In the genomic region with DNA sequence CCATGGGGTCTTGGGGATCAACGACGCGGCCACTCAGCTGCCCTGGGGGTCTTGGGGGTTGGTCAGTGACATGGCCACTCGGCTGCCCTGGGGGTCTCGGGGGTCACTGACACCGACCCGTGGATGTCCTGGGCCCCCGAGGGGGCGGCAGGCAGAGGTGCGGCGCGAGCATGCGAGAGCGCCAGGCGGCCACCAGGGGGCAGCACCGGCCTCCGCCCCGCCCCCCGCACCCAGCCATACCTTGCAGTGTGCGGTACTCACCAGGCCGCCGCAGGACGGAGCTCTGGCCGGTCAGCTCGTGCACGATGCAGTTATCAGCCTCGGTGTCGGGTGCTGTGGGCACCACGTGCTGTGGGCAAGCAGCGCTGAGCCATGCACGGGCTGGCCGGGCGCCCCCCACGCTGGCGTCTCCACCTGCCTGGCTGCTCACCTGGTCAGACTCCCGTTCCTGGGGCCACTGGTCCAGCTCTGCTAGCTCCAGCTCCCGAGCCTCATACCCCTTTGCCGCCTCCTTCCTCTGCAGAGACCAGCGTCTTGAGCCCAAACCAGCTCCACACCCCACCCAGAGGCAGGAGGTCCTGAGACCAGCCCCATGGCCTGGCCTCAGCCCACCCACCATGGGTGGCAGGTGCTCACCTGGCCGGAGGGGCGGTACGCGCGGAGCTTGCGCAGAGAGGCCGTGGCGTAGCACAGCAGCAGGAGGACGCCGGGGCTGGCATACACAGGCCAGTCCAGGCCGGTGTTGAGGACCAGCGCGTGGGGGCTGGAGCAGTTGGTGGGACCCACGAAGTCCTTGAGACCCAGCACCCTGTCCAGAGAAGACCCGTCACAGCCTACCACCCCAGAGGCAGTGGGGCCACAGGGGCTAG, we compare ENCODE assay signal across 9 cellular contexts. TPM values are rescaled to one million over a fixed set of nuclear protein-coding genes. Genes with fewer than 3 reads are reported as not detected.
DNase-seq lines count a peak whose midpoint lies in the region; ATAC-seq and TF ChIP-seq lines count a peak whose summit lies in the region.
"Had no signal": no experiment of that assay in that cellular context is flagged by ENCODE, and none has a peak within 500 bp of the region (broad histone marks: within the 10 kb centered on the region; RNA-seq: fewer than 3 reads in every experiment).

No MANE protein-coding gene starts in this region.

- TF ChIP-seq CTCF in epithelial cell of proximal tubule (conservative IDR thresholded peaks at IDR 0.05; ENCODE audit: low read depth, low read length) (peak; percentile 78), nephron (IDR thresholded peaks at IDR 0.05; ENCODE audit: unreplicated experiment in 3 of 3) (peak; percentile 95 to 97 (median 95))

- H3K4me1 ChIP-seq in NT2/D1 (ENCODE audit: insufficient read depth, insufficient read length) = peaks cover 6% of the 10 kb centered on the region

- no peaks in the 10 kb centered on the region for H3K27me3 ChIP-seq in NT2/D1 (ENCODE audit: insufficient read depth, insufficient read length)

- no peaks in the 10 kb centered on the region for H3K9me3 ChIP-seq in NT2/D1 (ENCODE audit: insufficient read depth, low read length)

- peaks cover 87% of the 10 kb centered on the region for H3K36me3 ChIP-seq in NT2/D1 (ENCODE audit: insufficient read depth, insufficient read length, low read length)

- H3K4me3 ChIP-seq in NT2/D1 (ENCODE audit: insufficient read length, low read depth) = no peak overlapping the region
- no peak overlapping the region for H3K4me3 ChIP-seq in epithelial cell of proximal tubule (ENCODE audit: low read depth, low read length)

- DNase-seq in DMS153 (lab: John Stamatoyannopoulos, UW) = peak; percentile 30
- peak; percentile 87 for DNase-seq in H4 (ENCODE audit: low spot score)
- peak; percentile 35 for DNase-seq in NT2/D1 (ENCODE audit: low read depth, low spot score)
- DNase-seq in activated CD8-positive, alpha-beta memory T cell treated with anti-CD3 and anti-CD28 coated beads, Interleukin-2, amount 50 U/mL, for 48 hours = peak; percentile 89
- DNase-seq in epithelial cell of proximal tubule (ENCODE audit: low read depth) = no peak
- DNase-seq in stimulated activated naive CD8-positive, alpha-beta T cell treated with anti-CD3 and anti-CD28 coated beads, Interleukin-15, amount 100 ng/mL, for 72 hours = peak; percentile 71 to 75
- no peak for DNase-seq in NCI-H446 treated with DMSO at 0.1 percent for 48 hours (lab: John Stamatoyannopoulos, UW)

- no peaks in the 10 kb centered on the region for H3K9me3 Mint-ChIP-seq in nephron
- H3K9me3 Mint-ChIP-seq in stimulated activated naive CD8-positive, alpha-beta T cell treated with anti-CD3 and anti-CD28 coated beads, Interleukin-15, amount 100 ng/mL, for 72 hours = no peaks in the 10 kb centered on the region
- H3K9me3 Mint-ChIP-seq: dendritic cell treated with granulocyte-macrophage colony-stimulating factor and Interleukin-4, amounts not matched to agents 40 ng/mL and 50 ng/mL, for 4 days had no signal

- no peak overlapping the region for H3K4me3 Mint-ChIP-seq in nephron
- no peak overlapping the region for H3K4me3 Mint-ChIP-seq in stimulated activated naive CD8-positive, alpha-beta T cell treated with anti-CD3 and anti-CD28 coated beads, Interleukin-15, amount 100 ng/mL, for 72 hours
- H3K4me3 Mint-ChIP-seq: dendritic cell treated with granulocyte-macrophage colony-stimulating factor and Interleukin-4, amounts not matched to agents 40 ng/mL and 50 ng/mL, for 4 days had no signal

- no peaks in the 10 kb centered on the region for H3K4me1 Mint-ChIP-seq in nephron
- H3K4me1 Mint-ChIP-seq in stimulated activated naive CD8-positive, alpha-beta T cell treated with anti-CD3 and anti-CD28 coated beads, Interleukin-15, amount 100 ng/mL, for 72 hours = peaks cover 9% of the 10 kb centered on the region

- ATAC-seq in stimulated activated naive CD8-positive, alpha-beta T cell treated with anti-CD3 and anti-CD28 coated beads, Interleukin-15, amount 100 ng/mL, for 72 hours = peak; percentile 82

- peak overlapping the region; percentile 74 for H3K9ac ChIP-seq in NT2/D1 (ENCODE audit: insufficient read length, low read depth)

- no peaks in the 10 kb centered on the region for H3K36me3 Mint-ChIP-seq in nephron (ENCODE audit: low read depth)

- no peaks in the 10 kb centered on the region for H3K27me3 Mint-ChIP-seq in nephron (ENCODE audit: low read depth)
- no peaks in the 10 kb centered on the region for H3K27me3 Mint-ChIP-seq in stimulated activated naive CD8-positive, alpha-beta T cell treated with anti-CD3 and anti-CD28 coated beads, Interleukin-15, amount 100 ng/mL, for 72 hours
- H3K27me3 Mint-ChIP-seq: dendritic cell treated with granulocyte-macrophage colony-stimulating factor and Interleukin-4, amounts not matched to agents 40 ng/mL and 50 ng/mL, for 4 days had no signal

- no peak overlapping the region for H3K27ac Mint-ChIP-seq in nephron
- H3K27ac Mint-ChIP-seq in stimulated activated naive CD8-positive, alpha-beta T cell treated with anti-CD3 and anti-CD28 coated beads, Interleukin-15, amount 100 ng/mL, for 72 hours = peak overlapping the region in 1 of 2 donors; percentile 74
- H3K27ac Mint-ChIP-seq: dendritic cell treated with granulocyte-macrophage colony-stimulating factor and Interleukin-4, amounts not matched to agents 40 ng/mL and 50 ng/mL, for 4 days had no signal

RNA-seq across cellular contexts. Expression of a gene that starts 31.2 kb away (rescaled TPM):
- total RNA-seq in H4 (2014; rRNA removed; shearing (Covaris generic)) = 12.2 and 12.6 TPM in 2 replicates
- total RNA-seq in epithelial cell of proximal tubule = 9.3 and 26.6 TPM in 2 replicates

RNA-seq across cellular contexts. Expression of a gene that starts 31.3 kb away (rescaled TPM):
- total RNA-seq in H4 (2014; rRNA removed; shearing (Covaris generic)) = 16.0 and 30.4 TPM in 2 replicates
- 29.7 and 32.8 TPM in 2 replicates for total RNA-seq in epithelial cell of proximal tubule

RNA-seq across cellular contexts. Expression of a gene that starts 47.5 kb away (rescaled TPM):
- 35.6 and 47.1 TPM in 2 replicates for total RNA-seq in H4 (2014; rRNA removed; shearing (Covaris generic))
- 245 and 246 TPM in 2 replicates for total RNA-seq in epithelial cell of proximal tubule

RNA-seq across cellular contexts. Expression of a gene that starts 51.2 kb away (rescaled TPM):
- total RNA-seq in H4 (2014; rRNA removed; shearing (Covaris generic)) = 0.27 and 0.62 TPM in 2 replicates
- 0.23 and 0.58 TPM in 2 replicates for total RNA-seq in epithelial cell of proximal tubule

Comparison
In these comparisons a context has a peak if more than half of its experiments do, and no peak if none do; other contexts are left out.
1. DNase-seq: peak in DMS153 (single experiment), H4 (single experiment), NT2/D1 (single experiment), activated CD8-positive, alpha-beta memory T cell treated with anti-CD3 and anti-CD28 coated beads, Interleukin-2, amount 50 U/mL, for 48 hours (single experiment) and stimulated activated naive CD8-positive, alpha-beta T cell treated with anti-CD3 and anti-CD28 coated beads, Interleukin-15, amount 100 ng/mL, for 72 hours (2 of 2); none in epithelial cell of proximal tubule (single experiment) and NCI-H446 treated with DMSO at 0.1 percent for 48 hours (single experiment).